22 cellular contexts compared by ENCODE assay signal in the genomic region with DNA sequence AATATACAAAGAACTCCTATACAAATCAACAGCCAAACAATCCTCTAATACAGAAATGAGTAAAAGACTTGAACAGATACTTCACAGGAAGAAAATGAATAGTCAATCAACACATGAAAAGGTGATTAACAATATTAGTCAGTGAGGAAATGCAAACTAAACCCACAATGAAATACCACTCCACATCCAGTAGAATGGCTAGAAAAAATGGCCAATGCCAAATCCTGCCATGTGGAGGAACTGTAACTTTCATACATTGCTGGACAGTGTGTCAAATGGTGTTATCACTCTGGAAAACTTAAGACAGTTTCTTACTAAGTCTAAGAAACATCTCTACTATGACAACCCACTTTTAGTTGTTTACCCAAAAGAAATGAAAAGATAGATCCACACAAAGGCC.
"Had no signal": no experiment of that assay in that cellular context is flagged by ENCODE, and none has a peak within 500 bp of the region (broad histone marks: within the 10 kb centered on the region; RNA-seq: fewer than 3 reads in every experiment).

No MANE protein-coding gene starts in this region.

- ATAC-seq: activated CD8-positive, alpha-beta memory T cell treated with anti-CD3 and anti-CD28 coated beads, Interleukin-2, amount 10 ng/mL, durations not matched to agents 7 days and 5 days; body of pancreas; foreskin keratinocyte; left cardiac atrium; lower lobe of right lung; right cardiac atrium; stimulated activated naive CD8-positive, alpha-beta T cell treated with anti-CD3 and anti-CD28 coated beads, Interleukin-15, amount 100 ng/mL, for 72 hours; upper lobe of right lung had no signal

- H3K4me3 ChIP-seq: adrenal gland, body of pancreas, esophagus squamous epithelium, lower lobe of right lung, prostate gland, upper lobe of right lung had no signal

- H3K4me1 ChIP-seq: adrenal gland, body of pancreas, esophagus squamous epithelium, lower lobe of right lung, prostate gland, upper lobe of right lung had no signal

- H3K36me3 ChIP-seq: adrenal gland, lower lobe of right lung, prostate gland had no signal

- H3K27me3 ChIP-seq: adrenal gland, body of pancreas, esophagus squamous epithelium, foreskin keratinocyte, upper lobe of right lung had no signal

- H3K27ac ChIP-seq: adrenal gland, body of pancreas, esophagus squamous epithelium, foreskin keratinocyte, lower lobe of right lung, prostate gland, upper lobe of right lung had no signal

- H3K9me3 ChIP-seq: adrenal gland, body of pancreas, esophagus squamous epithelium, lower lobe of right lung, prostate gland, upper lobe of right lung had no signal

- DNase-seq: activated CD4-positive, alpha-beta T cell treated with anti-CD3 and anti-CD28 coated beads, Interleukin-2, amount 50 U/mL, for 4 hours; activated CD8-positive, alpha-beta memory T cell treated with anti-CD3 and anti-CD28 coated beads, Interleukin-2, amount 10 ng/mL, durations not matched to agents 7 days and 5 days; activated effector memory CD4-positive, alpha-beta T cell treated with Interleukin-2 at 50 U/mL for 16 hours; activated naive CD4-positive, alpha-beta T cell treated with anti-CD3 and anti-CD28 coated beads, Interleukin-2, amount 50 U/mL, for 16 hours; activated T-cell treated with anti-CD3 and anti-CD28 coated beads, Interleukin-2, amount 50 U/mL, for 1 hour; adrenal gland; body of pancreas; cortex of kidney; effector CD4-positive, alpha-beta T cell; esophagus squamous epithelium; foreskin keratinocyte; immature natural killer cell; left cardiac atrium; lower lobe of right lung; nephron progenitor cell; occipital lobe; right cardiac atrium; small intestine; stimulated activated naive CD8-positive, alpha-beta T cell treated with anti-CD3 and anti-CD28 coated beads, Interleukin-15, amount 100 ng/mL, for 72 hours; upper lobe of right lung had no signal

- FAIRE-seq: endothelial cell of umbilical vein, small intestine had no signal
